16 cellular contexts compared by ENCODE assay signal in the genomic region with DNA sequence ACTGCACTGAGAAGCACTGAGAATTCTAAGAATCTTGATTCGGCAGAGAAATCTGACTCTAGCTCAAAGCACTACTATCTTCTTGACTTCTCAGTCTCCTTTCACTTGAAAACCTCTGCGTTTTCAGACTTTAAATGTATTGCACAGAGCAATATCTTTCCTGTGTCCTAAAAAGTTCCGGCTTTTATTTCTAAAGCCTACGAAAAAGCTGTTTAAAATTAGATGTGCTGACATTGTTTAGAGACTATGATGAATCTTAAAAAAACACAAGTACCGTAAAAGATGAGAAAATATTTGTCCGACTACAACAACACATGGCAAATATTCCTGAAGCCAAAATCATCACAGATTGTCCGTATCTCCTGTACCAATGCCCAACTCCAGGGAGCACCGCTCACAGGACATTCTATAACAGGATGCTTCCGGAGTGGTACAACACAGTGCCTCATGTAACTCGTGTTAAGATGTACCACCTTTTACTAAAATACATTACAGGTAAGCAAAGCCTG.
A peak's percentile ranks its signal among the peaks of the same experiment; 100 is the strongest.
DNase-seq lines count a peak whose midpoint lies in the region; ATAC-seq and TF ChIP-seq lines count a peak whose summit lies in the region.
"Had no signal": no experiment of that assay in that cellular context is flagged by ENCODE, and none has a peak within 500 bp of the region (broad histone marks: within the 10 kb centered on the region; RNA-seq: fewer than 3 reads in every experiment).

No MANE protein-coding gene starts in this region.

- TF ChIP-seq RAD21 in SK-N-SH (IDR thresholded peaks at IDR 0.05; ENCODE audit: low read length), result no peak

- H3K9me2 ChIP-seq in SK-N-SH, result no peaks in the 10 kb centered on the region

- H3K27me3 ChIP-seq in SK-N-SH (ENCODE audit: insufficient read depth) (no peaks in the 10 kb centered on the region), osteoblast (ENCODE audit: insufficient read depth, low read length) (no peaks in the 10 kb centered on the region)
- H3K27me3 ChIP-seq: transverse colon had no signal

- ATAC-seq in GM18517 (IDR thresholded peaks at IDR 0.05; ENCODE audit: unreplicated experiment), result no peak
- ATAC-seq: HepG2 had no signal

- H3K9me3 ChIP-seq in SK-N-SH, result no peaks in the 10 kb centered on the region
- H3K9me3 ChIP-seq in osteoblast (ENCODE audit: low read depth, low read length), result no peaks in the 10 kb centered on the region
- H3K9me3 ChIP-seq: transverse colon had no signal

- POLR2A ChIA-PET in AG04449 (lab: Yijun Ruan, JAX) (interaction anchor here (0.7 to 1.0 kb wide), 3 partner anchors 61 to 236 kb away, joined by 3 to 7 read pairs (median 3); a partner anchor contains a TSS), SK-N-SH (lab: Yijun Ruan, JAX) (no interaction called here)

- TF ChIP-seq CTCF in AG04449 (IDR thresholded peaks at IDR 0.05; ENCODE audit: insufficient read depth, low read length, missing control alignments) (no peak), SK-N-SH (IDR thresholded peaks at IDR 0.05) (no peak), osteoblast (IDR thresholded peaks at IDR 0.05; ENCODE audit: extremely low read depth, low read depth, low read length) (no peak)

- H3K4me2 ChIP-seq in SK-N-SH (no peak overlapping the region; the same call in 1 of the 2 replicates), osteoblast (ENCODE audit: insufficient read depth, low read length) (peak overlapping the region; percentile 64)

- no peak for TF ChIP-seq EP300 in SK-N-SH (IDR thresholded peaks at IDR 0.05; ENCODE audit: borderline replicate concordance in 1 of 2, low read depth in 1 of 2, low read length in 1 of 2)

- peaks cover 3 to 29% of the 10 kb centered on the region in 2 experiments for H3K4me1 ChIP-seq in SK-N-SH (ENCODE audit: control insufficient read depth in 1 of 2, insufficient read depth in 2 of 2, low read depth in 1 of 2, low read length in 1 of 2)
- peaks cover 19% of the 10 kb centered on the region for H3K4me1 ChIP-seq in osteoblast (ENCODE audit: insufficient read depth, low read length)

- DNase-seq in AG04449 (ENCODE audit: low read depth, low spot score), result no peak
- no peak for DNase-seq in SK-N-SH
- peak; percentile 78 for DNase-seq in fibroblast of gingiva (ENCODE audit: low read depth)
- DNase-seq in osteoblast (ENCODE audit: insufficient read length, low spot score, missing footprints), result peak; percentile 54
- no peak for DNase-seq in caudate nucleus (lab: John Stamatoyannopoulos, UW)
- DNase-seq in activated CD4-positive, alpha-beta T cell treated with anti-CD3 and anti-CD28 coated beads, Interleukin-2, amount 50 U/mL, for 48 hours, result no peak
- no peak for DNase-seq in COLO668 (lab: John Stamatoyannopoulos, UW; ENCODE audit: unreplicated experiment)
- DNase-seq: activated CD4-positive, alpha-beta T cell treated with anti-CD3 and anti-CD28 coated beads for 1 hour; activated T-cell treated with anti-CD3 and anti-CD28 coated beads, Interleukin-2, amount 50 U/mL, for 24 hours; DND-41; NCI-H1105; NCI-H226; OCI-M1; transverse colon had no signal

- H4K20me1 ChIP-seq in SK-N-SH (ENCODE audit: insufficient read depth), result no peaks in the 10 kb centered on the region
- H4K20me1 ChIP-seq in osteoblast (ENCODE audit: insufficient read depth, low read length), result no peaks in the 10 kb centered on the region

- 83% methylated on average over 10 of the region's 10 CpGs for WGBS in SK-N-SH (ENCODE audit: low lambda C conversion rate)

- H3K4me3 ChIP-seq in AG04449 (ENCODE audit: low read depth, low read length), result peak overlapping the region; percentile 32
- no peak overlapping the region for H3K4me3 ChIP-seq in SK-N-SH (ENCODE audit: low read depth in 2 of 2, low read length in 1 of 2)
- peak overlapping the region; percentile 37 for H3K4me3 ChIP-seq in osteoblast (ENCODE audit: insufficient read depth, low read length)
- H3K4me3 ChIP-seq: transverse colon had no signal

- peaks cover 55% of the 10 kb centered on the region for H3F3A ChIP-seq in SK-N-SH (replicated peaks; ENCODE audit: insufficient read depth)

- peak overlapping the region; percentile 20 for H3K9ac ChIP-seq in SK-N-SH

- H3K36me3 ChIP-seq in SK-N-SH (replicated peaks in 1 of 2; ENCODE audit: control insufficient read depth in 1 of 2, insufficient read depth in 2 of 2, low read length in 1 of 2) (no peaks in the 10 kb centered on the region), osteoblast (ENCODE audit: insufficient read depth, low read length) (no peaks in the 10 kb centered on the region)
- H3K36me3 ChIP-seq: transverse colon had no signal

- H3K27ac ChIP-seq in SK-N-SH (ENCODE audit: low read depth in 2 of 2, low read length in 1 of 2), result peak overlapping the region; percentile 58 to 100; a peak in 3 of 4 replicates
- H3K27ac ChIP-seq in osteoblast (ENCODE audit: low read depth, low read length), result peak overlapping the region; percentile 64
- H3K27ac ChIP-seq in caudate nucleus (ENCODE audit: low read depth, low read length), result no peak overlapping the region

- CTCF ChIA-PET in AG04449 (lab: Yijun Ruan, JAX) (interaction anchor here (1.0 kb wide), 1 partner anchor 118 kb away, joined by 3 read pairs; no protein-coding TSS in a partner anchor), SK-N-SH (lab: Yijun Ruan, JAX) (interaction anchor here (1.2 kb wide), 1 partner anchor 140 kb away, joined by 3 read pairs; no protein-coding TSS in a partner anchor)

- 0 out of 2 replicates have a peak overlapping the region, but pooled peaks have one; percentile 39 for H2AFZ ChIP-seq in SK-N-SH (ENCODE audit: low read depth)
- H2AFZ ChIP-seq in osteoblast (ENCODE audit: low read length), result peak overlapping the region; percentile 6

- H3K79me2 ChIP-seq in SK-N-SH (ENCODE audit: insufficient read depth) (no peaks in the 10 kb centered on the region), osteoblast (ENCODE audit: insufficient read depth, low read length) (no peaks in the 10 kb centered on the region)

TF ChIP-seq in SK-N-SH, 30 proteins besides CTCF, POLR2A, EP300 and RAD21:
- TF ChIP-seq RCOR1 (IDR thresholded peaks at IDR 0.05; ENCODE audit: low read length) (no peak), TCF12 (IDR thresholded peaks at IDR 0.05) (no peak), TEAD4 (IDR thresholded peaks at IDR 0.05; ENCODE audit: borderline replicate concordance, insufficient read depth) (no peak), FOXM1 (IDR thresholded peaks at IDR 0.05; ENCODE audit: low read depth) (no peak), FOXJ3 (CRISPR knock-in tag; IDR thresholded peaks at IDR 0.05) (no peak), RFX5 (IDR thresholded peaks at IDR 0.05; ENCODE audit: low read length) (no peak), ELF1 (IDR thresholded peaks at IDR 0.05) (no peak), YY1 (IDR thresholded peaks at IDR 0.05; ENCODE audit: low read depth) (no peak)
- TF ChIP-seq, protein P1, sequence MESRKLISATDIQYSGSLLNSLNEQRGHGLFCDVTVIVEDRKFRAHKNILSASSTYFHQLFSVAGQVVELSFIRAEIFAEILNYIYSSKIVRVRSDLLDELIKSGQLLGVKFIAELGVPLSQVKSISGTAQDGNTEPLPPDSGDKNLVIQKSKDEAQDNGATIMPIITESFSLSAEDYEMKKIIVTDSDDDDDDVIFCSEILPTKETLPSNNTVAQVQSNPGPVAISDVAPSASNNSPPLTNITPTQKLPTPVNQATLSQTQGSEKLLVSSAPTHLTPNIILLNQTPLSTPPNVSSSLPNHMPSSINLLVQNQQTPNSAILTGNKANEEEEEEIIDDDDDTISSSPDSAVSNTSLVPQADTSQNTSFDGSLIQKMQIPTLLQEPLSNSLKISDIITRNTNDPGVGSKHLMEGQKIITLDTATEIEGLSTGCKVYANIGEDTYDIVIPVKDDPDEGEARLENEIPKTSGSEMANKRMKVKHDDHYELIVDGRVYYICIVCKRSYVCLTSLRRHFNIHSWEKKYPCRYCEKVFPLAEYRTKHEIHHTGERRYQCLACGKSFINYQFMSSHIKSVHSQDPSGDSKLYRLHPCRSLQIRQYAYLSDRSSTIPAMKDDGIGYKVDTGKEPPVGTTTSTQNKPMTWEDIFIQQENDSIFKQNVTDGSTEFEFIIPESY (IDR thresholded peaks at IDR 0.05; ENCODE audit: borderline replicate concordance, low read depth), result no peak
- TF ChIP-seq, protein P2, sequence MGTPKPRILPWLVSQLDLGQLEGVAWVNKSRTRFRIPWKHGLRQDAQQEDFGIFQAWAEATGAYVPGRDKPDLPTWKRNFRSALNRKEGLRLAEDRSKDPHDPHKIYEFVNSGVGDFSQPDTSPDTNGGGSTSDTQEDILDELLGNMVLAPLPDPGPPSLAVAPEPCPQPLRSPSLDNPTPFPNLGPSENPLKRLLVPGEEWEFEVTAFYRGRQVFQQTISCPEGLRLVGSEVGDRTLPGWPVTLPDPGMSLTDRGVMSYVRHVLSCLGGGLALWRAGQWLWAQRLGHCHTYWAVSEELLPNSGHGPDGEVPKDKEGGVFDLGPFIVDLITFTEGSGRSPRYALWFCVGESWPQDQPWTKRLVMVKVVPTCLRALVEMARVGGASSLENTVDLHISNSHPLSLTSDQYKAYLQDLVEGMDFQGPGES (IDR thresholded peaks at IDR 0.05; ENCODE audit: low read depth, low read length), result no peak
- TF ChIP-seq, protein P3, sequence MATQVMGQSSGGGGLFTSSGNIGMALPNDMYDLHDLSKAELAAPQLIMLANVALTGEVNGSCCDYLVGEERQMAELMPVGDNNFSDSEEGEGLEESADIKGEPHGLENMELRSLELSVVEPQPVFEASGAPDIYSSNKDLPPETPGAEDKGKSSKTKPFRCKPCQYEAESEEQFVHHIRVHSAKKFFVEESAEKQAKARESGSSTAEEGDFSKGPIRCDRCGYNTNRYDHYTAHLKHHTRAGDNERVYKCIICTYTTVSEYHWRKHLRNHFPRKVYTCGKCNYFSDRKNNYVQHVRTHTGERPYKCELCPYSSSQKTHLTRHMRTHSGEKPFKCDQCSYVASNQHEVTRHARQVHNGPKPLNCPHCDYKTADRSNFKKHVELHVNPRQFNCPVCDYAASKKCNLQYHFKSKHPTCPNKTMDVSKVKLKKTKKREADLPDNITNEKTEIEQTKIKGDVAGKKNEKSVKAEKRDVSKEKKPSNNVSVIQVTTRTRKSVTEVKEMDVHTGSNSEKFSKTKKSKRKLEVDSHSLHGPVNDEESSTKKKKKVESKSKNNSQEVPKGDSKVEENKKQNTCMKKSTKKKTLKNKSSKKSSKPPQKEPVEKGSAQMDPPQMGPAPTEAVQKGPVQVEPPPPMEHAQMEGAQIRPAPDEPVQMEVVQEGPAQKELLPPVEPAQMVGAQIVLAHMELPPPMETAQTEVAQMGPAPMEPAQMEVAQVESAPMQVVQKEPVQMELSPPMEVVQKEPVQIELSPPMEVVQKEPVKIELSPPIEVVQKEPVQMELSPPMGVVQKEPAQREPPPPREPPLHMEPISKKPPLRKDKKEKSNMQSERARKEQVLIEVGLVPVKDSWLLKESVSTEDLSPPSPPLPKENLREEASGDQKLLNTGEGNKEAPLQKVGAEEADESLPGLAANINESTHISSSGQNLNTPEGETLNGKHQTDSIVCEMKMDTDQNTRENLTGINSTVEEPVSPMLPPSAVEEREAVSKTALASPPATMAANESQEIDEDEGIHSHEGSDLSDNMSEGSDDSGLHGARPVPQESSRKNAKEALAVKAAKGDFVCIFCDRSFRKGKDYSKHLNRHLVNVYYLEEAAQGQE (IDR thresholded peaks at IDR 0.05; ENCODE audit: low read depth, low read length), result no peak
TF ChIP-seq in SK-N-SH: peak in this region for 0.

Comparison
In these comparisons a context has a peak if more than half of its experiments do, and no peak if none do; other contexts are left out.
1. DNase-seq: peak in fibroblast of gingiva (single experiment) and osteoblast (single experiment); none in AG04449 (single experiment), SK-N-SH (single experiment), caudate nucleus (0 of 61), activated CD4-positive, alpha-beta T cell treated with anti-CD3 and anti-CD28 coated beads, Interleukin-2, amount 50 U/mL, for 48 hours (0 of 2) and COLO668 (single experiment).
2. H3K4me3 ChIP-seq: peak in AG04449 (single experiment) and osteoblast (single experiment); none in SK-N-SH (0 of 2).